In the genomic region with DNA sequence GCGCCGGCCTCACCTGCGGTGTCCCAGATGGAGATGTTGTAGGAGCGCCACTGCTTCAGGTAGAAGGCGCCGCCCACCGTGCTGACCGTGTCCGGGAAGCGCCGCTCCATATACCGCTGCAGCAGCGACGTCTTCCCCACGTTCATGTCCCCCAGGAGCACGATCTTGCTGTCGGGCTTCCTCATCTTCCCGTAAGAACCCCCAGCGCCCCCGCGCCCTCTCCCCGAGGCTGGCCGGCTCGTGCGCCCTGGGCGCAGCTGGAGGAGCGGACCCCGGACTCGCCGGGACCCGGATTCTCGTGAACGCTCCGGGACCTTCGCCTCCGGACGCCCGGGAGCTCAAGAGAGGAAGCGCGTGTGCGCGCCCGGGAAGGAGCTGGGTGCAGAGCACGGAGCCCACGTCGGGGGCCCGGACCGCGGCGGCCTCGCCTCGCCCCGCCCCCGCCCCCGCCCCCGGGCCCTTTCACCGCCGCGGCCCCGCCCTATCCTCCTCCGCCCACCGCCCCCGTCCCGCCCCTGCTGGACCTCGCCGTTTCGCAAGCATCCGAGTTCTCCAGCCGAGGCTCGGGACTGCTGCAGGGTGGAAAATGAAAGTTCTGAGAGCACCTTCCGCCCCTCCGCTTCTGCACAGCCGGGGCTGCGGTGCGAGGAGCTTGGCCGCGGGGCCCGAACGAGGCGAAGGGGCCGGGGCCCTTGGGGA, we compare ENCODE assay signal across 1 cellular context.
A peak's percentile ranks its signal among the peaks of the same experiment; 100 is the strongest.
TF ChIP-seq lines count a peak whose summit lies in the region.

A gene with protein sequence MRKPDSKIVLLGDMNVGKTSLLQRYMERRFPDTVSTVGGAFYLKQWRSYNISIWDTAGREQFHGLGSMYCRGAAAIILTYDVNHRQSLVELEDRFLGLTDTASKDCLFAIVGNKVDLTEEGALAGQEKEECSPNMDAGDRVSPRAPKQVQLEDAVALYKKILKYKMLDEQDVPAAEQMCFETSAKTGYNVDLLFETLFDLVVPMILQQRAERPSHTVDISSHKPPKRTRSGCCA (minus strand): TSS at position 388 of the 699 bp plus-strand sequence. CDS start 203 bp downstream, at position 185.

TF ChIP-seq in GM12878, 131 proteins besides CTCF, POLR2A, EP300 and RAD21 (continued from another document):
- TF ChIP-seq SPI1 (IDR thresholded peaks at IDR 0.05; ENCODE audit: borderline replicate concordance, insufficient read depth, low read depth, low read length) (peak; percentile 15; the same call in 1 of the 2 replicates), BCL11A (IDR thresholded peaks at IDR 0.05; ENCODE audit: low read depth, low read length) (no peak), EED (IDR thresholded peaks at IDR 0.05; ENCODE audit: low read depth) (peak; percentile 56; the same call in 1 of the 2 replicates), SUPT20H (IDR thresholded peaks at IDR 0.05; ENCODE audit: borderline replicate concordance, control insufficient read depth, low read depth, low read length) (no peak), IKZF1 (conservative IDR thresholded peaks at IDR 0.05) (peak; percentile 88), STAT3 (IDR thresholded peaks at IDR 0.05; ENCODE audit: low read depth, low read length) (no peak), EGR1 (IDR thresholded peaks at IDR 0.05; ENCODE audit: borderline replicate concordance in 1 of 2, low read depth in 2 of 2, low read length in 2 of 2) (peak in 1 of 2 experiments; percentile 93; a peak in 2 of 3 replicates), RCOR1 (conservative IDR thresholded peaks at IDR 0.05; ENCODE audit: low read depth, low read length) (0 out of 2 replicates have a peak, but pooled peaks have one; percentile 27), NR2F1 (conservative IDR thresholded peaks at IDR 0.05) (peak; percentile 46; the same call in 1 of the 2 replicates), BACH1 (IDR thresholded peaks at IDR 0.05; ENCODE audit: borderline replicate concordance) (peak; percentile 12; the same call in 1 of the 2 replicates), CBX3 (IDR thresholded peaks at IDR 0.05; ENCODE audit: borderline replicate concordance, low read depth) (no peak), MYB (IDR thresholded peaks at IDR 0.05; ENCODE audit: borderline replicate concordance, low read depth, low read length) (no peak), HDGF (IDR thresholded peaks at IDR 0.05) (no peak), FOXM1 (IDR thresholded peaks at IDR 0.05; ENCODE audit: low read depth, low read length) (no peak)
